Comparison of ENCODE assay signal across 8 cellular contexts in the genomic region with DNA sequence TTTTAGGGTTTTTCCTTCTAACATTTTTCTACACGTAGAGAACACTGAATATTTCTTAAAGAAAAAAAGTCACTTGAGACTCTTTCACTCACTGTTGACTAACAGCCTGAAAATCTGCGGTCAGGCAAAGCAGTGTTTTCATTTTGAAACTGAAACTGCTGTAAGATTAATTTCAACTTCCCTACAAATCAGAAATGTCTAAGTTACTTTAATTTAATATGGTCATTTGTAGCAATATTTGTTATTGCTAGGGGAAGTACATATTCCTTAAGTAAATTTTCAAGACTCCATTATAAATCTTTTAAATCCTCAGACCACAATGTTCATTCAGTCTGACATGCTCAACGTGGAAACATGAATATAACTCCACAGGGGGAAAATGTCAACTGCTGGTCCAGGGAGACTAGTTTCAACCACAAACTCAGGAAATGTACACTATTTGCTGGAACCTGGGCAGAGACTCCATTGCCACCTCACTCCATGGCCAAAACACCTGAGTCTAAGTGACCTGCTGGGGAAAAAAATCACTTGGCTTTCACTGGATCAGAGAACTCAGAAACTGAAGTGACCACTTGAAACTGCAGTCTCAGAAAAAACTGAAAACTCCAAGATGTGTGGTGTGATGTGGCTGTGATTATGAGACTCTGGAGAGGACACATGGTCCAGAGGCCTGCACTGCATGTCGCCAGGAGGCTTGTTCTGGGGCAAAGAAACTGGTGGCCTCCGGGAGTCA.
DNase-seq lines count a peak whose midpoint lies in the region; ATAC-seq and TF ChIP-seq lines count a peak whose summit lies in the region.

No MANE protein-coding gene starts in this region.

- DNase-seq in heart right ventricle (no peak), Right ventricle myocardium superior (no peak), dermis blood vessel endothelial cell (peak; percentile 44), retinal pigment epithelial cell (ENCODE audit: low read depth) (no peak), NCI-H2029 (lab: John Stamatoyannopoulos, UW) (no peak), iPS-NIHi11 (ENCODE audit: low spot score) (no peak)

- peaks cover 36% of the 10 kb centered on the region; the same call in 1 of the 2 replicates for H4K20me1 ChIP-seq in OCI-LY3 (ENCODE audit: insufficient read depth, low read length)

- intact Hi-C loops in heart right ventricle (cut with DNase I) = loop anchor here in 1 of 10 donors (5.0 kb wide), 1 partner anchor 694 kb away; no protein-coding TSS in a partner anchor
- intact Hi-C loops in Right ventricle myocardium superior (cut with DNase I) = no loop called here

- no peaks in the 10 kb centered on the region for H3K36me3 ChIP-seq in heart right ventricle
- H3K36me3 ChIP-seq in OCI-LY3 (replicated peaks; ENCODE audit: low read depth, low read length) = no peaks in the 10 kb centered on the region

- WGBS in heart right ventricle, 2 donors = 47 to 57% methylated on average over 5 of the region's 5 CpGs

- H3K27ac ChIP-seq in heart right ventricle (peak overlapping the region in 5 of 10 donors; percentile 15 to 83 (median 35)), OCI-LY3 (ENCODE audit: low read length) (0 out of 2 replicates have a peak overlapping the region, but pooled peaks have one; percentile 19)

- H3K9me3 ChIP-seq in heart right ventricle = no peaks in the 10 kb centered on the region
- no peaks in the 10 kb centered on the region for H3K9me3 ChIP-seq in OCI-LY3 (ENCODE audit: insufficient read depth, low read length)

- H3K4me1 ChIP-seq in heart right ventricle = peaks cover 0 to 54% (median 16%) of the 10 kb centered on the region in 9 donors
- peaks cover 28% of the 10 kb centered on the region for H3K4me1 ChIP-seq in OCI-LY3 (ENCODE audit: low read length)

- H3K4me3 ChIP-seq in heart right ventricle (peak overlapping the region in 6 of 10 donors; percentile 6 to 43 (median 30)), OCI-LY3 (ENCODE audit: low read length) (peak overlapping the region; percentile 45), retinal pigment epithelial cell (ENCODE audit: low read length) (peak overlapping the region; percentile 15)

- H3K27me3 ChIP-seq in heart right ventricle = no peaks in the 10 kb centered on the region
- peaks cover 24% of the 10 kb centered on the region; the same call in 1 of the 2 replicates for H3K27me3 ChIP-seq in OCI-LY3 (ENCODE audit: low read depth, low read length)

- H2AFZ ChIP-seq in OCI-LY3 (ENCODE audit: low read depth, low read length) = no peak overlapping the region

- H3K79me2 ChIP-seq in OCI-LY3 (ENCODE audit: low read length) = no peaks in the 10 kb centered on the region

- ATAC-seq in heart right ventricle = peak in 3 of 8 donors; percentile 22 to 59 (median 44)
- ATAC-seq in Right ventricle myocardium superior (ENCODE audit: poor library complexity) = no peak
- peak; percentile 80 for ATAC-seq in HG02840 (IDR thresholded peaks at IDR 0.05; ENCODE audit: low FRiP score, unreplicated experiment)

- TF ChIP-seq CTCF in heart right ventricle (IDR thresholded peaks at IDR 0.05) = no peak
- TF ChIP-seq CTCF in OCI-LY3 (IDR thresholded peaks at IDR 0.05; ENCODE audit: low read depth, low read length) = no peak
- TF ChIP-seq CTCF in retinal pigment epithelial cell (conservative IDR thresholded peaks at IDR 0.05; ENCODE audit: low read depth, low read length) = no peak

- no peak overlapping the region for H3K9ac ChIP-seq in OCI-LY3 (ENCODE audit: low read length)

- H3K4me2 ChIP-seq in OCI-LY3 (ENCODE audit: low read length) = peak overlapping the region; percentile 71
